ENCODE assay signal across 17 cellular contexts in genomic region chr18:515156-515815, GRCh38. TPM values are rescaled to one million over a fixed set of nuclear protein-coding genes. Genes with fewer than 3 reads are reported as not detected.
DNase-seq lines count a peak whose midpoint lies in the region; TF ChIP-seq lines count a peak whose summit lies in the region.
"Had no signal": no experiment of that assay in that cellular context is flagged by ENCODE, and none has a peak within 500 bp of the region (broad histone marks: within the 10 kb centered on the region; RNA-seq: fewer than 3 reads in every experiment).

No MANE protein-coding gene starts in this region.

- H3K27me3 Mint-ChIP-seq in neural progenitor cell (ENCODE audit: insufficient read depth, low read depth): peaks cover 9% of the 10 kb centered on the region
- H3K27me3 Mint-ChIP-seq: CD4-positive, CD25-positive, alpha-beta regulatory T cell had no signal

- TF ChIP-seq CTCF in C4-2B (conservative IDR thresholded peaks at IDR 0.05) (no peak), neural progenitor cell (IDR thresholded peaks at IDR 0.05) (no peak)

- peak overlapping the region; percentile 12 for H3K27ac Mint-ChIP-seq in neural progenitor cell
- H3K27ac Mint-ChIP-seq: CD4-positive, CD25-positive, alpha-beta regulatory T cell had no signal

- peak overlapping the region; percentile 30; the same call in 1 of the 2 replicates for H3K27ac ChIP-seq in C4-2B
- no peak overlapping the region for H3K27ac ChIP-seq in neural progenitor cell
- H3K27ac ChIP-seq: PC-9 had no signal

- peaks cover 4% of the 10 kb centered on the region for H3K9me3 ChIP-seq in neural progenitor cell (ENCODE audit: low read depth)
- H3K9me3 ChIP-seq: SK-N-SH had no signal

- H3K9ac ChIP-seq in neural progenitor cell: no peak overlapping the region
- H3K9ac ChIP-seq: SK-N-SH had no signal

- peaks cover 24% of the 10 kb centered on the region for H3K9me3 Mint-ChIP-seq in neural progenitor cell

- H3K79me2 ChIP-seq in neural progenitor cell (ENCODE audit: low read depth): no peaks in the 10 kb centered on the region

- H3K36me3 Mint-ChIP-seq in neural progenitor cell: peaks cover 3% of the 10 kb centered on the region
- H3K36me3 Mint-ChIP-seq: CD4-positive, CD25-positive, alpha-beta regulatory T cell had no signal

- no peak overlapping the region for H2AFZ ChIP-seq in neural progenitor cell (replicated peaks)
- H2AFZ ChIP-seq: PC-9 had no signal

- H3K36me3 ChIP-seq in H7 (replicated peaks; ENCODE audit: control insufficient read depth, insufficient read depth, low read length) (no peaks in the 10 kb centered on the region), neural progenitor cell (no peaks in the 10 kb centered on the region)

- no peaks in the 10 kb centered on the region for H4K20me1 ChIP-seq in neural progenitor cell (ENCODE audit: low read depth)

- H3K4me1 Mint-ChIP-seq in neural progenitor cell: peaks cover 3% of the 10 kb centered on the region

- H3K4me3 ChIP-seq in H7 (ENCODE audit: insufficient read depth, low read depth, low read length) (no peak overlapping the region), neural progenitor cell (no peak overlapping the region)
- H3K4me3 ChIP-seq: PC-9 had no signal

- no peaks in the 10 kb centered on the region for H3K27me3 ChIP-seq in H7 (ENCODE audit: control insufficient read depth, insufficient read depth, low read length)
- H3K27me3 ChIP-seq in neural progenitor cell: no peaks in the 10 kb centered on the region

- H3K4me2 ChIP-seq in neural progenitor cell: no peak overlapping the region
- H3K4me2 ChIP-seq: PC-9, SK-N-SH had no signal

- H3F3A ChIP-seq in neural progenitor cell (ENCODE audit: low read depth): no peaks in the 10 kb centered on the region

- peak overlapping the region; percentile 47 for H3K4me3 Mint-ChIP-seq in neural progenitor cell

- DNase-seq in H7: peak; percentile 50
- DNase-seq in dermis blood vessel endothelial cell: peak; percentile 34
- DNase-seq in neural progenitor cell (ENCODE audit: low spot score): no peak
- DNase-seq in NCI-H2107 treated with DMSO at 0.1 percent for 48 hours (lab: John Stamatoyannopoulos, UW; ENCODE audit: unreplicated experiment): no peak
- DNase-seq in DMS79 (lab: John Stamatoyannopoulos, UW): no peak
- no peak for DNase-seq in NCI-H1105 (lab: John Stamatoyannopoulos, UW)
- no peak for DNase-seq in hippocampal formation (lab: John Stamatoyannopoulos, UW)
- DNase-seq: CD4-positive, CD25-positive, alpha-beta regulatory T cell; GF-D8; KG1; NCI-H1092; NCI-H1694; NCI-H2107; NCI-H345; PC-9; SK-N-SH had no signal

- H3K4me1 ChIP-seq in neural progenitor cell: peaks cover 13% of the 10 kb centered on the region

RNA-seq across cellular contexts. Expression of gene COLEC12, which starts 14.8 kb away (rescaled TPM):
- total RNA-seq in H7 (2014; rRNA removed; shearing (Covaris generic)): 1.9 and 8.9 TPM in 2 replicates
- total RNA-seq in dermis blood vessel endothelial cell: 45.1 and 64.2 TPM in 2 replicates
- total RNA-seq in neural progenitor cell (ENCODE audit: low replicate concordance): 2.0 and 2.1 TPM in 2 replicates
- total RNA-seq: CD4-positive, CD25-positive, alpha-beta regulatory T cell; PC-9 had no signal

Comparison
In these comparisons a context has a peak if more than half of its experiments do, and no peak if none do; other contexts are left out.
1. DNase-seq: peak in H7 (single experiment) and dermis blood vessel endothelial cell (single experiment); none in neural progenitor cell (single experiment), NCI-H2107 treated with DMSO at 0.1 percent for 48 hours (single experiment), DMS79 (single experiment), NCI-H1105 (single experiment) and hippocampal formation (0 of 2).